ENCODE assay signal across 28 cellular contexts in genomic region chr1:248670003-248670402, GRCh38. TPM values are rescaled to one million over a fixed set of nuclear protein-coding genes. Genes with fewer than 3 reads are reported as not detected.
DNase-seq lines count a peak whose midpoint lies in the region; ATAC-seq and TF ChIP-seq lines count a peak whose summit lies in the region.
"Had no signal": no experiment of that assay in that cellular context is flagged by ENCODE, and none has a peak within 500 bp of the region (broad histone marks: within the 10 kb centered on the region; RNA-seq: fewer than 3 reads in every experiment).

No MANE protein-coding gene starts in this region.

- no peaks in the 10 kb centered on the region for H4K20me1 ChIP-seq in GM23338 (replicated peaks; ENCODE audit: insufficient read depth)

- H3K4me3 Mint-ChIP-seq in GM23338 (no peak overlapping the region), endodermal cell (no peak overlapping the region)
- H3K4me3 Mint-ChIP-seq in effector memory CD8-positive, alpha-beta T cell, result no peak overlapping the region
- H3K4me3 Mint-ChIP-seq: activated B cell treated with CpG ODN at 0.5 μM for 24 hours; activated CD4-positive, alpha-beta T cell treated with anti-CD3 and anti-CD28 coated beads, Interleukin-2, amount 10 ng/mL, durations not matched to agents 7 days and 5 days; activated naive CD8-positive, alpha-beta T cell; neural crest cell; T-helper 1 cell treated with Interleukin-12 subunit alpha and Interleukin-12 subunit beta and Interleukin-4 antibody, amounts not matched to agents 30 μg/mL and 1 μg/mL, for 36 hours had no signal

- H3K4me1 Mint-ChIP-seq in GM23338, result no peaks in the 10 kb centered on the region
- no peaks in the 10 kb centered on the region for H3K4me1 Mint-ChIP-seq in endodermal cell
- H3K4me1 Mint-ChIP-seq in effector memory CD8-positive, alpha-beta T cell (ENCODE audit: low read depth in 2 of 2), result no peaks in the 10 kb centered on the region
- H3K4me1 Mint-ChIP-seq: activated B cell treated with CpG ODN at 0.5 μM for 24 hours; activated CD4-positive, alpha-beta T cell treated with anti-CD3 and anti-CD28 coated beads, Interleukin-2, amount 10 ng/mL, durations not matched to agents 7 days and 5 days; neural crest cell had no signal

- no peak overlapping the region for H3K4me2 ChIP-seq in GM23338

- H3K9me3 Mint-ChIP-seq in GM23338, result peaks cover 63% of the 10 kb centered on the region
- peaks cover 56% of the 10 kb centered on the region for H3K9me3 Mint-ChIP-seq in endodermal cell
- no peaks in the 10 kb centered on the region for H3K9me3 Mint-ChIP-seq in effector memory CD8-positive, alpha-beta T cell

- peaks cover 64% of the 10 kb centered on the region for H3K9me3 ChIP-seq in endodermal cell (ENCODE audit: control insufficient read depth, low read length)
- H3K9me3 ChIP-seq: Caco-2, colonic mucosa, pancreas, upper lobe of left lung had no signal

- 83% methylated on average over 1 of the region's 1 CpG; no CpG with 5 or more reads in 1 of the 2 experiments for WGBS in endodermal cell (ENCODE audit: insufficient coverage in 1 of 2, insufficient read length in 1 of 2), 2 experiments

- H3K27me3 ChIP-seq in GM23338 (ENCODE audit: insufficient read depth) (no peaks in the 10 kb centered on the region), endodermal cell (ENCODE audit: control insufficient read depth, insufficient read depth, low read length, poor library complexity, severe bottlenecking) (no peaks in the 10 kb centered on the region)
- H3K27me3 ChIP-seq: cardiac muscle cell, colonic mucosa, pancreas, upper lobe of left lung had no signal

- no peaks in the 10 kb centered on the region for H3K79me2 ChIP-seq in GM23338 (replicated peaks; ENCODE audit: insufficient read depth)

- peak; percentile 20 for DNase-seq in GM23338 (ENCODE audit: low spot score)
- DNase-seq in LHCN-M2 (ENCODE audit: low read depth), result peak; percentile 7
- no peak for DNase-seq in endodermal cell
- no peak for DNase-seq in DMS53 (lab: John Stamatoyannopoulos, UW)
- no peak for DNase-seq in effector memory CD8-positive, alpha-beta T cell
- DNase-seq: activated B cell treated with CpG ODN at 0.5 μM for 24 hours; activated CD4-positive, alpha-beta T cell treated with anti-CD3 and anti-CD28 coated beads, Interleukin-2, amount 10 ng/mL, durations not matched to agents 7 days and 5 days; Caco-2; colonic mucosa; DND-41; effector CD8-positive, alpha-beta T cell; IMR-90; left ventricle myocardium inferior; NCI-H146; pancreas; retina; stimulated activated naive CD4-positive, alpha-beta T cell; upper lobe of left lung had no signal

- H3K27ac Mint-ChIP-seq in GM23338 (no peak overlapping the region), endodermal cell (no peak overlapping the region)
- no peak overlapping the region for H3K27ac Mint-ChIP-seq in effector memory CD8-positive, alpha-beta T cell
- H3K27ac Mint-ChIP-seq: activated B cell treated with CpG ODN at 0.5 μM for 24 hours; activated CD4-positive, alpha-beta T cell treated with anti-CD3 and anti-CD28 coated beads, Interleukin-2, amount 10 ng/mL, durations not matched to agents 7 days and 5 days; activated naive CD8-positive, alpha-beta T cell; T-helper 1 cell treated with Interleukin-12 subunit alpha and Interleukin-12 subunit beta and Interleukin-4 antibody, amounts not matched to agents 30 μg/mL and 1 μg/mL, for 36 hours had no signal

- H3K36me3 ChIP-seq in GM23338 (ENCODE audit: insufficient read depth) (peaks cover 6% of the 10 kb centered on the region; the same call in 1 of the 2 replicates), endodermal cell (ENCODE audit: control insufficient read depth, insufficient read depth, low read length) (no peaks in the 10 kb centered on the region)
- H3K36me3 ChIP-seq: cardiac muscle cell, colonic mucosa, left ventricle myocardium inferior, pancreas, upper lobe of left lung had no signal

- no peaks in the 10 kb centered on the region for H3K9me2 ChIP-seq in GM23338 (ENCODE audit: insufficient read depth)

- H3K27ac ChIP-seq in GM23338 (ENCODE audit: low read depth), result no peak overlapping the region
- no peak overlapping the region for H3K27ac ChIP-seq in endodermal cell (ENCODE audit: low read depth, low read length)
- H3K27ac ChIP-seq: C4-2B, cardiac muscle cell, colonic mucosa, left ventricle myocardium inferior, pancreas, skin epidermis, upper lobe of left lung had no signal

- ATAC-seq in GM23338, result no peak
- ATAC-seq in effector memory CD8-positive, alpha-beta T cell (replicated peaks), result no peak
- ATAC-seq: pancreas had no signal

- no peaks in the 10 kb centered on the region for H3F3A ChIP-seq in GM23338 (replicated peaks; ENCODE audit: low read depth)

- H3K36me3 Mint-ChIP-seq in GM23338 (ENCODE audit: low read depth) (peaks cover 7% of the 10 kb centered on the region; the same call in 1 of the 3 replicates), endodermal cell (ENCODE audit: low read depth) (no peaks in the 10 kb centered on the region)
- no peaks in the 10 kb centered on the region for H3K36me3 Mint-ChIP-seq in effector memory CD8-positive, alpha-beta T cell (ENCODE audit: insufficient read depth)

- no peak overlapping the region for H3K9ac ChIP-seq in endodermal cell (ENCODE audit: extremely low read depth, low read length, poor library complexity, severe bottlenecking)

- H3K4me1 ChIP-seq in GM23338 (ENCODE audit: insufficient read depth) (no peaks in the 10 kb centered on the region), endodermal cell (ENCODE audit: control insufficient read depth, insufficient read depth, low read length) (no peaks in the 10 kb centered on the region)
- H3K4me1 ChIP-seq: Caco-2, colonic mucosa, left ventricle myocardium inferior, pancreas, upper lobe of left lung had no signal

- no peaks in the 10 kb centered on the region for H3K27me3 Mint-ChIP-seq in GM23338 (ENCODE audit: insufficient read depth, low read depth, poor library complexity)
- H3K27me3 Mint-ChIP-seq in endodermal cell (ENCODE audit: insufficient read depth), result no peaks in the 10 kb centered on the region
- no peaks in the 10 kb centered on the region for H3K27me3 Mint-ChIP-seq in effector memory CD8-positive, alpha-beta T cell
- H3K27me3 Mint-ChIP-seq: activated B cell treated with CpG ODN at 0.5 μM for 24 hours; activated CD4-positive, alpha-beta T cell treated with anti-CD3 and anti-CD28 coated beads, Interleukin-2, amount 10 ng/mL, durations not matched to agents 7 days and 5 days; activated naive CD8-positive, alpha-beta T cell had no signal

- H2AFZ ChIP-seq in GM23338, result no peak overlapping the region

- TF ChIP-seq CTCF in GM23338 (conservative IDR thresholded peaks at IDR 0.05; ENCODE audit: low read depth in 2 of 2), result no peak
- TF ChIP-seq CTCF in endodermal cell (conservative IDR thresholded peaks at IDR 0.05), result no peak

- H3K4me3 ChIP-seq in GM23338 (no peak overlapping the region), endodermal cell (ENCODE audit: low read length) (peak overlapping the region; percentile 60)
- H3K4me3 ChIP-seq: cardiac muscle cell, colonic mucosa, left ventricle myocardium inferior, pancreas, skin epidermis, upper lobe of left lung had no signal

TF ChIP-seq in GM23338, 12 proteins besides CTCF, POLR2A, EP300 and RAD21 (continues in another document):
- TF ChIP-seq JUNB (IDR thresholded peaks at IDR 0.05; ENCODE audit: unreplicated experiment) (no peak), POLR2AphosphoS5 (IDR thresholded peaks at IDR 0.05; ENCODE audit: low read depth) (no peak), EZH2 (IDR thresholded peaks at IDR 0.05; ENCODE audit: low read depth, unreplicated experiment) (no peak), CREB1 (CRISPR knock-in tag; IDR thresholded peaks at IDR 0.05; ENCODE audit: low read depth) (no peak), ZNF114 (CRISPR knock-in tag; IDR thresholded peaks at IDR 0.05) (no peak), NANOG (IDR thresholded peaks at IDR 0.05; ENCODE audit: borderline replicate concordance) (no peak)
- TF ChIP-seq, protein P1, sequence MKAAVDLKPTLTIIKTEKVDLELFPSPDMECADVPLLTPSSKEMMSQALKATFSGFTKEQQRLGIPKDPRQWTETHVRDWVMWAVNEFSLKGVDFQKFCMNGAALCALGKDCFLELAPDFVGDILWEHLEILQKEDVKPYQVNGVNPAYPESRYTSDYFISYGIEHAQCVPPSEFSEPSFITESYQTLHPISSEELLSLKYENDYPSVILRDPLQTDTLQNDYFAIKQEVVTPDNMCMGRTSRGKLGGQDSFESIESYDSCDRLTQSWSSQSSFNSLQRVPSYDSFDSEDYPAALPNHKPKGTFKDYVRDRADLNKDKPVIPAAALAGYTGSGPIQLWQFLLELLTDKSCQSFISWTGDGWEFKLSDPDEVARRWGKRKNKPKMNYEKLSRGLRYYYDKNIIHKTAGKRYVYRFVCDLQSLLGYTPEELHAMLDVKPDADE (IDR thresholded peaks at IDR 0.05), result no peak

RNA-seq across cellular contexts. Expression of gene OR2T27, which starts 14.7 kb away (rescaled TPM):
- not detected in 2 replicates for total RNA-seq in GM23338 (2014; rRNA removed; shearing (Covaris generic))
- polyA plus RNA-seq in GM23338 (2016; fragmentation: Nextera tagmentation; extraction: Ambion mirVana), result not detected in 2 replicates
- total RNA-seq in LHCN-M2 (2014; rRNA removed) (not detected in 2 replicates), endodermal cell (not detected)
- polyA plus RNA-seq in LHCN-M2 (2012), result not detected
- not detected for polyA plus RNA-seq in endodermal cell (2013, experiment 1 of 2)
- not detected for polyA plus RNA-seq in endodermal cell (2013, experiment 2 of 2)
- total RNA-seq: activated B cell treated with CpG ODN at 0.5 μM for 24 hours; activated CD4-positive, alpha-beta T cell treated with anti-CD3 and anti-CD28 coated beads, Interleukin-2, amount 10 ng/mL, durations not matched to agents 7 days and 5 days; activated CD8-positive, alpha-beta memory T cell treated with anti-CD3 and anti-CD28 coated beads for 36 hours; Caco-2; cardiac muscle cell; colonic mucosa; epithelial cell of proximal tubule; IMR-90; left ventricle myocardium inferior; mesenteric fat pad; NCI-H460; neural crest cell; pancreas; upper lobe of left lung had no signal
- polyA plus RNA-seq: cardiac muscle cell, IMR-90, pancreas had no signal

RNA-seq across cellular contexts. Expression of gene OR2T35, which starts 24.9 kb away (rescaled TPM):
- total RNA-seq in GM23338 (2014; rRNA removed; shearing (Covaris generic)), result not detected in 2 replicates
- polyA plus RNA-seq in GM23338 (2016; fragmentation: Nextera tagmentation; extraction: Ambion mirVana), result not detected in 2 replicates
- total RNA-seq in LHCN-M2 (2014; rRNA removed) (not detected in 2 replicates), endodermal cell (not detected)
- polyA plus RNA-seq in LHCN-M2 (2012), result not detected
- not detected for polyA plus RNA-seq in endodermal cell (2013, experiment 1 of 2)
- not detected for polyA plus RNA-seq in endodermal cell (2013, experiment 2 of 2)
- total RNA-seq: activated CD4-positive, alpha-beta T cell treated with anti-CD3 and anti-CD28 coated beads, Interleukin-2, amount 10 ng/mL, durations not matched to agents 7 days and 5 days; activated CD8-positive, alpha-beta memory T cell treated with anti-CD3 and anti-CD28 coated beads for 36 hours; Caco-2; cardiac muscle cell; colonic mucosa; epithelial cell of proximal tubule; IMR-90; left ventricle myocardium inferior; mesenteric fat pad; NCI-H460; neural crest cell; pancreas; upper lobe of left lung had no signal
- polyA plus RNA-seq: cardiac muscle cell, IMR-90, pancreas had no signal

RNA-seq across cellular contexts. Expression of gene OR14I1, which starts 32.6 kb away (rescaled TPM):
- not detected in 2 replicates for total RNA-seq in GM23338 (2014; rRNA removed; shearing (Covaris generic))
- polyA plus RNA-seq in GM23338 (2016; fragmentation: Nextera tagmentation; extraction: Ambion mirVana), result not detected in 2 replicates
- total RNA-seq in LHCN-M2 (2014; rRNA removed) (not detected in 2 replicates), endodermal cell (not detected)
- not detected for polyA plus RNA-seq in LHCN-M2 (2012)
- polyA plus RNA-seq in endodermal cell (2013, experiment 1 of 2), result not detected
- polyA plus RNA-seq in endodermal cell (2013, experiment 2 of 2), result not detected
- total RNA-seq: activated B cell treated with CpG ODN at 0.5 μM for 24 hours; activated CD4-positive, alpha-beta T cell treated with anti-CD3 and anti-CD28 coated beads, Interleukin-2, amount 10 ng/mL, durations not matched to agents 7 days and 5 days; activated CD8-positive, alpha-beta memory T cell treated with anti-CD3 and anti-CD28 coated beads for 36 hours; Caco-2; cardiac muscle cell; colonic mucosa; epithelial cell of proximal tubule; IMR-90; left ventricle myocardium inferior; mesenteric fat pad; NCI-H460; neural crest cell; pancreas; upper lobe of left lung had no signal
- polyA plus RNA-seq: cardiac muscle cell, IMR-90, pancreas had no signal

RNA-seq across cellular contexts. Expression of gene OR2T11, which starts 35.1 kb away (rescaled TPM):
- not detected in 2 replicates for total RNA-seq in GM23338 (2014; rRNA removed; shearing (Covaris generic))
- not detected in 2 replicates for polyA plus RNA-seq in GM23338 (2016; fragmentation: Nextera tagmentation; extraction: Ambion mirVana)
- not detected in 2 replicates for total RNA-seq in LHCN-M2 (2014; rRNA removed)
- polyA plus RNA-seq in LHCN-M2 (2012), result not detected
- total RNA-seq in endodermal cell, result not detected
- polyA plus RNA-seq in endodermal cell (2013, experiment 1 of 2), result not detected
- not detected for polyA plus RNA-seq in endodermal cell (2013, experiment 2 of 2)
- total RNA-seq: activated CD4-positive, alpha-beta T cell treated with anti-CD3 and anti-CD28 coated beads, Interleukin-2, amount 10 ng/mL, durations not matched to agents 7 days and 5 days; activated CD8-positive, alpha-beta memory T cell treated with anti-CD3 and anti-CD28 coated beads for 36 hours; Caco-2; cardiac muscle cell; colonic mucosa; epithelial cell of proximal tubule; IMR-90; left ventricle myocardium inferior; mesenteric fat pad; NCI-H460; neural crest cell had no signal
- polyA plus RNA-seq: cardiac muscle cell, IMR-90 had no signal

Comparison
In these comparisons a context has a peak if more than half of its experiments do, and no peak if none do; other contexts are left out.
1. DNase-seq: peak in GM23338 (single experiment) and LHCN-M2 (single experiment); none in endodermal cell (single experiment), DMS53 (single experiment) and effector memory CD8-positive, alpha-beta T cell (0 of 3).